13 cellular contexts compared by ENCODE assay signal in the genomic region with DNA sequence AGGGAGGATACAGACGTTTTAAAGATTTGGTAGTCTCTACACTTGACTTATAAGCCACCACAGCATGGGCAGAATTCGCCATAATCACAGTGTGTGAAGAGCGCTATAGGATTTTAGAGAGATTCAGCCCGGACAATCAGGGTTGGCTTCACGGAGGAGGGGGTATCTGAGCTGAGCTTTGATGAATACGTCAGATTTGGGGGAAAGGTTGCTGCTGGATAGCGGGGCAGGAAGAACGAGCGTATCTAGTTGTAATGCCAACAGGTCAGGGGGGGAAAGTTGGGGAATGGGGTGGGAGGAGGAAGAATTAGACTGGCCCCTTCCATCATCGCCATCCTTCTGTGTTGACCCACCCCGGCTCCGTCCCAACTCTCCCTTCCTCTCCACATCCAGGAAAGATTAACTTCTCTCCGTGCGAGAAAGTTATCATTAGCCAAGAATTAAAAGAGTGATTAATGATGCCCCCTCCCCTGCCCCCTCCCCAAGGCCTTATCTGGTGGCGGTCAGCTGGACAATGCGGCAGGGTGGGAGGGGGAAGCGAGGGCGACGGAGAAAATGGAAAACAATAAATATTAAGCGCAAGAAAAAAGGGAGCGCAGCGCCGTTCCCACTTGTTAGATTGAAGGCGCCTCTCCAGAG. TPM values are rescaled to one million over a fixed set of nuclear protein-coding genes. Genes with fewer than 3 reads are reported as not detected.
A peak's percentile ranks its signal among the peaks of the same experiment; 100 is the strongest.
DNase-seq lines count a peak whose midpoint lies in the region; TF ChIP-seq lines count a peak whose summit lies in the region.
"Had no signal": no experiment of that assay in that cellular context is flagged by ENCODE, and none has a peak within 500 bp of the region (broad histone marks: within the 10 kb centered on the region; RNA-seq: fewer than 3 reads in every experiment).

No MANE protein-coding gene starts in this region.

- H3K36me3 Mint-ChIP-seq in mesothelial cell of epicardium, result peaks cover 2% of the 10 kb centered on the region
- H3K36me3 Mint-ChIP-seq: CD8-positive, alpha-beta T cell had no signal

- no peak overlapping the region for H3K27ac Mint-ChIP-seq in mesothelial cell of epicardium
- H3K27ac Mint-ChIP-seq: CD8-positive, alpha-beta T cell had no signal

- H3K9me3 Mint-ChIP-seq in mesothelial cell of epicardium, result peaks cover 12% of the 10 kb centered on the region

- CTCF ChIA-PET in GM10248 (lab: Yijun Ruan, JAX), result no interaction called here

- H3K27me3 ChIP-seq in HUES6 (ENCODE audit: control insufficient read depth, insufficient read depth, low read length), result peaks cover 65% of the 10 kb centered on the region
- peaks cover 0 to 80% (median 51%) of the 10 kb centered on the region in 45 donors for H3K27me3 ChIP-seq in dorsolateral prefrontal cortex
- H3K27me3 ChIP-seq in stomach smooth muscle (ENCODE audit: control insufficient read depth in 1 of 2, insufficient read depth in 2 of 2, low read length in 2 of 2), result peaks cover 12 to 36% of the 10 kb centered on the region in 2 donors

- H3K4me1 Mint-ChIP-seq in mesothelial cell of epicardium, result peaks cover 10% of the 10 kb centered on the region

- intact Hi-C loops in dorsolateral prefrontal cortex (cut with DNase I), result no loop called here

- H3K4me1 ChIP-seq in HUES6 (ENCODE audit: control insufficient read depth, insufficient read depth, low read length) (peaks cover 25% of the 10 kb centered on the region), stomach smooth muscle (ENCODE audit: control insufficient read depth, insufficient read depth, low read length) (no peaks in the 10 kb centered on the region)

- H3K4me3 Mint-ChIP-seq in mesothelial cell of epicardium, result peak overlapping the region; percentile 59
- H3K4me3 Mint-ChIP-seq: CD8-positive, alpha-beta T cell had no signal

- TF ChIP-seq CTCF in dorsolateral prefrontal cortex (IDR thresholded peaks at IDR 0.05 in 54 of 56, conservative IDR thresholded peaks at IDR 0.05 in 2 of 56; ENCODE audit: low read depth in 1 of 56, partially characterized antibody in 56 of 56) (no peak), mesothelial cell of epicardium (IDR thresholded peaks at IDR 0.05; ENCODE audit: unreplicated experiment) (no peak), GM10248 (IDR thresholded peaks at IDR 0.05; ENCODE audit: control extremely low read depth, extremely low read depth, low read depth, missing control alignments) (no peak)

- H3K36me3 ChIP-seq in HUES6 (ENCODE audit: control insufficient read depth, insufficient read depth, low read length) (no peaks in the 10 kb centered on the region), stomach smooth muscle (ENCODE audit: control insufficient read depth in 2 of 2, insufficient read depth in 2 of 2, low read length in 2 of 2) (no peaks in the 10 kb centered on the region)

- H3K4me3 ChIP-seq in HUES6 (ENCODE audit: low read depth, low read length) (peak overlapping the region; percentile 69), dorsolateral prefrontal cortex (peak overlapping the region in 57 of 59 donors; percentile 5 to 67 (median 40)), stomach smooth muscle (ENCODE audit: low read length in 2 of 2) (peak overlapping the region; percentile 57 to 61)

- H3K9ac ChIP-seq in HUES6 (ENCODE audit: low read length), result peak overlapping the region; percentile 73
- peak overlapping the region in 1 of 2 donors; percentile 9 for H3K9ac ChIP-seq in stomach smooth muscle (ENCODE audit: low read length in 2 of 2)

- no peak for DNase-seq in dorsolateral prefrontal cortex
- DNase-seq in mesothelial cell of epicardium (ENCODE audit: low spot score in 2 of 2, unreplicated experiment in 2 of 2), result no peak
- DNase-seq in stimulated activated CD8-positive, alpha-beta memory T cell treated with anti-CD3 and anti-CD28 coated beads, Interleukin-4, amount 100 ng/mL, for 48 hours, result no peak
- no peak for DNase-seq in GM10248 (ENCODE audit: extremely low spot score)
- no peak for DNase-seq in substantia nigra (lab: John Stamatoyannopoulos, UW)
- DNase-seq: GF-D8, hippocampal formation, KBM-7, NCI-H1694, NCI-H748 treated with DMSO at 0.1 percent for 48 hours had no signal

- peaks cover 89% of the 10 kb centered on the region for H3K27me3 Mint-ChIP-seq in mesothelial cell of epicardium (ENCODE audit: low read depth)

- POLR2A ChIA-PET in GM10248 (lab: Yijun Ruan, JAX), result no interaction called here

- H3K9me3 ChIP-seq in HUES6 (ENCODE audit: control insufficient read depth, insufficient read depth, low read depth, low read length), result 0 out of 2 replicates have a peak, but pooled peaks cover under 1% of the 10 kb centered on the region
- no peaks in the 10 kb centered on the region for H3K9me3 ChIP-seq in stomach smooth muscle (ENCODE audit: control insufficient read depth in 2 of 2, low read length in 2 of 2)

- H3K27ac ChIP-seq in HUES6 (ENCODE audit: low read depth, low read length), result no peak overlapping the region
- H3K27ac ChIP-seq in dorsolateral prefrontal cortex, result no peak overlapping the region
- H3K27ac ChIP-seq in stomach smooth muscle (ENCODE audit: low read length), result no peak overlapping the region
- H3K27ac ChIP-seq in substantia nigra (ENCODE audit: low read depth, low read length, poor library complexity, severe bottlenecking), result no peak overlapping the region

RNA-seq across cellular contexts. Expression of gene GPATCH2L, which starts 13.5 kb away (rescaled TPM):
- total RNA-seq in dorsolateral prefrontal cortex (10 to 100 TPM; 48.3 to 78.8 (median 63.9) TPM), mesothelial cell of epicardium (74.9 to 83.1 TPM (median 80.7 TPM) in 3 replicates)
